Comparison of ENCODE assay signal across 18 cellular contexts in the genomic region with DNA sequence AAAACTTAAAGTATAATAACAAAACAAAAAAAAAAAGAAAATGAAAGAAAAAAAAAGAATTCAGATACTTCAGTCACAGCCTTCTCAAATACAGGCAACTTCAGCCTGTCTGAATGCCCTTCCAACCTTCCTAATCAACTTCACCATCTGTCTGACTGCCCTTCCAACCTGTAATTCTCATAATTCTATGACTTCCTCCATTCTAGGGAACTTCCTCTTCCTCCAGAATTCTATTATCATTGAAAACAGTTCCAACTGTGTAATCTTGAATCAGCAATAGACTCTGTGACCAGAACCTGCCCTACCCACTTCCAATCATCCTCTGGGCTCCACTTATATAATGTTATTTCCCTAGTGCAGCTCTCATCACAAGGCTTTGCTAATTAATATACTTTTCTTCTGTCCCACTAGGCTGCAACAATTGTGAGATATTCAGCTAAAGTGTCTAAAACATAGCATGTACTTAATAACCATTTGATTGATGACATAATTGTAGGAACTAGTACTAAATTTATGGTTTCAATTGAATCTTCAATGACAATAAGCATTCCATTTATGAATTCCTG.
"Had no signal": no experiment of that assay in that cellular context is flagged by ENCODE, and none has a peak within 500 bp of the region (broad histone marks: within the 10 kb centered on the region; RNA-seq: fewer than 3 reads in every experiment).

No MANE protein-coding gene starts in this region.

- ATAC-seq: activated CD8-positive, alpha-beta T cell treated with anti-CD3 and anti-CD28 coated beads for 36 hours; activated T-helper 17 cell treated with anti-CD3 and anti-CD28 coated beads, Interleukin-2, amount 50 U/mL, for 72 hours; naive thymus-derived CD4-positive, alpha-beta T cell had no signal

- H3K9me3 ChIP-seq: prostate gland, tibial artery had no signal

- H3K4me1 ChIP-seq: esophagus squamous epithelium, neural progenitor cell, prostate gland, right atrium auricular region, tibial artery had no signal

- H3K4me3 ChIP-seq: cardiac muscle cell, esophagus squamous epithelium, neural progenitor cell, prostate gland, right atrium auricular region, tibial artery had no signal

- H3K36me3 ChIP-seq: cardiac muscle cell, esophagus squamous epithelium, neural progenitor cell, prostate gland, right atrium auricular region, tibial artery had no signal

- DNase-seq: activated CD4-positive, alpha-beta T cell treated with anti-CD3 and anti-CD28 coated beads, Interleukin-2, amount 10 ng/mL, durations not matched to agents 24 days and 14 days; activated CD8-positive, alpha-beta T cell treated with anti-CD3 and anti-CD28 coated beads for 36 hours; activated naive CD4-positive, alpha-beta T cell; activated naive CD8-positive, alpha-beta T cell treated with anti-CD3 and anti-CD28 coated beads for 36 hours; activated T-cell treated with anti-CD3 and anti-CD28 coated beads, Interleukin-2, amount 50 U/mL, for 1 hour; amniotic stem cell; effector memory CD4-positive, alpha-beta T cell; esophagus squamous epithelium; mesenchymal stem cell; naive thymus-derived CD4-positive, alpha-beta T cell; stimulated activated CD4-positive, alpha-beta T cell treated with anti-CD3 and anti-CD28 coated beads, Interleukin-2, amount 100 ng/mL, for 24 hours; stimulated activated naive CD4-positive, alpha-beta T cell treated with Interleukin-2 at 50 U/mL for 16 hours; tibial artery had no signal
